Comparison of ENCODE assay signal across 8 cellular contexts in the genomic region with DNA sequence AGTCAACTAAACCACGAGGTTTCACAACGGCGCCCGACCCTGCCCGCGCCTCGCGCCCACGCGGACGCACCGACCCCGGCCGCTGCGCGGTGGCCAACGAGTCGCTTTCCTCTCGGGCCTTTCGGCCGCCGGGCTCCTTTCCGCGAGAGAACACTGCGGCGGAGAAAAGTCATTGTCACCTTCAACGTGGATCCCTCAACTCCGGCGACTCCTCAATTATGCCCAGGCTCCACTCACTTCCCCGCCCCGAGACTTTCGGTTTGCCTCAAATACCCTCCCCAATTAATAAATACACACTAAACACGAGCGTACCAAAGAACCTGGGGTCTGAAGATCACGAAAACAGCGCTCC. TPM values are rescaled to one million over a fixed set of nuclear protein-coding genes. Genes with fewer than 3 reads are reported as not detected.
DNase-seq lines count a peak whose midpoint lies in the region.

No MANE protein-coding gene starts in this region.

- H3K4me3 Mint-ChIP-seq in IgD-negative memory B cell: peak overlapping the region; percentile 89 to 99 (median 98)
- H3K4me3 Mint-ChIP-seq in activated naive CD4-positive, alpha-beta T cell treated with anti-CD3 and anti-CD28 coated beads, Interleukin-2, amount 50 U/mL, for 24 hours: peak overlapping the region; percentile 97

- H3K4me1 ChIP-seq in ES-I3 (ENCODE audit: insufficient read depth, low read length): peaks cover 24% of the 10 kb centered on the region
- H3K4me1 ChIP-seq in iPS-15b (ENCODE audit: control insufficient read depth, insufficient read depth, low read length): peaks cover 17% of the 10 kb centered on the region

- H3K36me3 ChIP-seq in ES-I3 (ENCODE audit: insufficient read depth, low read length): no peaks in the 10 kb centered on the region; the same call in 1 of the 2 replicates
- H3K36me3 ChIP-seq in iPS-15b (ENCODE audit: control insufficient read depth, insufficient read depth, low read length): peaks cover 7% of the 10 kb centered on the region

- H3K9me3 ChIP-seq in ES-I3 (ENCODE audit: control insufficient read depth, insufficient read depth, low read length) (no peaks in the 10 kb centered on the region), iPS-15b (ENCODE audit: control insufficient read depth, insufficient read depth, low read length) (no peaks in the 10 kb centered on the region)

- H3K27ac Mint-ChIP-seq in IgD-negative memory B cell: peak overlapping the region; percentile 90 to 99 (median 98)
- peak overlapping the region; percentile 99 for H3K27ac Mint-ChIP-seq in activated naive CD4-positive, alpha-beta T cell treated with anti-CD3 and anti-CD28 coated beads, Interleukin-2, amount 50 U/mL, for 24 hours

- no peaks in the 10 kb centered on the region for H3K9me3 Mint-ChIP-seq in IgD-negative memory B cell
- no peaks in the 10 kb centered on the region for H3K9me3 Mint-ChIP-seq in activated naive CD4-positive, alpha-beta T cell treated with anti-CD3 and anti-CD28 coated beads, Interleukin-2, amount 50 U/mL, for 24 hours

- H3K9ac ChIP-seq in ES-I3 (ENCODE audit: low read depth, low read length) (peak overlapping the region; percentile 99), iPS-15b (ENCODE audit: low read depth, low read length) (peak overlapping the region; percentile 99)

- no peaks in the 10 kb centered on the region for H3K27me3 ChIP-seq in iPS-15b (ENCODE audit: control insufficient read depth, insufficient read depth, low read length)

- H3K4me3 ChIP-seq in iPS-15b (ENCODE audit: low read depth, low read length): peak overlapping the region; percentile 98

- H3K36me3 Mint-ChIP-seq in IgD-negative memory B cell: no peaks in the 10 kb centered on the region
- H3K36me3 Mint-ChIP-seq in activated naive CD4-positive, alpha-beta T cell treated with anti-CD3 and anti-CD28 coated beads, Interleukin-2, amount 50 U/mL, for 24 hours: peaks cover 6% of the 10 kb centered on the region

- H3K27me3 Mint-ChIP-seq in IgD-negative memory B cell: peaks cover 1% of the 10 kb centered on the region
- H3K27me3 Mint-ChIP-seq in activated naive CD4-positive, alpha-beta T cell treated with anti-CD3 and anti-CD28 coated beads, Interleukin-2, amount 50 U/mL, for 24 hours: no peaks in the 10 kb centered on the region

- H3K4me1 Mint-ChIP-seq in IgD-negative memory B cell: peaks cover 24 to 37% (median 31%) of the 10 kb centered on the region in 3 donors
- peaks cover 39% of the 10 kb centered on the region for H3K4me1 Mint-ChIP-seq in activated naive CD4-positive, alpha-beta T cell treated with anti-CD3 and anti-CD28 coated beads, Interleukin-2, amount 50 U/mL, for 24 hours

- DNase-seq in stimulated activated CD4-positive, alpha-beta T cell treated with anti-CD3 and anti-CD28 coated beads, Interleukin-1b, Interleukin-23, amount 100 ng/mL, for 24 hours (ENCODE audit: low read depth in 4 of 4, low spot score in 1 of 4): peak in 3 of 4 experiments; percentile 9 to 15 (median 12)
- DNase-seq in DMS153 treated with DMSO at 0.1 percent for 48 hours (lab: John Stamatoyannopoulos, UW; ENCODE audit: unreplicated experiment) (no peak), NCI-H187 treated with DMSO at 0.1 percent for 48 hours (lab: John Stamatoyannopoulos, UW) (no peak), KG1 (lab: John Stamatoyannopoulos, UW) (no peak)

RNA-seq across cellular contexts. Expression of a gene that starts 0.5 kb away (rescaled TPM):
- 126 TPM for polyA plus RNA-seq in IgD-negative memory B cell

Comparison
In these comparisons a context has a peak if more than half of its experiments do, and no peak if none do; other contexts are left out.
1. DNase-seq: peak in stimulated activated CD4-positive, alpha-beta T cell treated with anti-CD3 and anti-CD28 coated beads, Interleukin-1b, Interleukin-23, amount 100 ng/mL, for 24 hours (3 of 4); none in DMS153 treated with DMSO at 0.1 percent for 48 hours (single experiment), NCI-H187 treated with DMSO at 0.1 percent for 48 hours (single experiment) and KG1 (single experiment).